ENCODE assay signal across 16 cellular contexts in genomic region chr2:203446071-203446481, GRCh38.
DNase-seq lines count a peak whose midpoint lies in the region; ATAC-seq and TF ChIP-seq lines count a peak whose summit lies in the region.
"Had no signal": no experiment of that assay in that cellular context is flagged by ENCODE, and none has a peak within 500 bp of the region (broad histone marks: within the 10 kb centered on the region; RNA-seq: fewer than 3 reads in every experiment).

No MANE protein-coding gene starts in this region.

- in situ Hi-C loops in brain microvascular endothelial cell (cut with HindIII; ENCODE audit: low pct_ligation_motif_present, low sequenced_read_pairs): no loop called here

- DNase-seq in GM03348 (ENCODE audit: low spot score): peak; percentile 36
- peak; percentile 30 for DNase-seq in MV-4-11 (lab: John Stamatoyannopoulos, UW)
- DNase-seq in brain microvascular endothelial cell: peak; percentile 77
- DNase-seq in lung microvascular endothelial cell (ENCODE audit: low read depth in 2 of 2): peak; percentile 74 to 88
- no peak for DNase-seq in inferior parietal cortex (ENCODE audit: extremely low spot score)
- DNase-seq in BE2C: no peak
- DNase-seq in activated gamma-delta T cell (lab: John Stamatoyannopoulos, UW): no peak
- DNase-seq: activated CD4-positive, alpha-beta T cell treated with anti-CD3 and anti-CD28 coated beads for 48 hours; endodermal cell; KG1; naive thymus-derived CD8-positive, alpha-beta T cell; NCI-H510A treated with DMSO at 0.1 percent for 48 hours; SJCRH30 had no signal

- H3K36me3 ChIP-seq in brain microvascular endothelial cell (replicated peaks) (peaks cover 52% of the 10 kb centered on the region), BE2C (no peaks in the 10 kb centered on the region; the same call in 1 of the 2 replicates)

- no peaks in the 10 kb centered on the region for H3K4me1 ChIP-seq in BE2C
- H3K4me1 ChIP-seq: SJCRH30 had no signal

- H3K4me3 ChIP-seq in brain microvascular endothelial cell (ENCODE audit: low read depth, low read length): no peak overlapping the region
- no peak overlapping the region for H3K4me3 ChIP-seq in BE2C (ENCODE audit: low read depth, low read length)
- H3K4me3 ChIP-seq: HAP-1, SJCRH30 had no signal

- H3K27ac ChIP-seq in brain microvascular endothelial cell: peak overlapping the region; percentile 58
- H3K27ac ChIP-seq: SJCRH30 had no signal

- no peaks in the 10 kb centered on the region for H3K9me3 ChIP-seq in BE2C
- H3K9me3 ChIP-seq: HAP-1, SJCRH30 had no signal

- ATAC-seq in HG02642 (IDR thresholded peaks at IDR 0.05; ENCODE audit: poor library complexity, unreplicated experiment): no peak
- ATAC-seq: naive thymus-derived CD8-positive, alpha-beta T cell; stimulated activated memory B cell treated with anti-CD40 and anti-IgM and Interleukin-4, amounts not matched to agents 10 μg/mL and 1 μg/mL and 100 μg/mL, for 72 hours had no signal

- no peaks in the 10 kb centered on the region for H3K27me3 ChIP-seq in brain microvascular endothelial cell (replicated peaks)
- no peaks in the 10 kb centered on the region for H3K27me3 ChIP-seq in BE2C
- H3K27me3 ChIP-seq: SJCRH30 had no signal

- TF ChIP-seq CTCF in brain microvascular endothelial cell (IDR thresholded peaks at IDR 0.05; ENCODE audit: low read depth, low read length, missing control alignments) (no peak), BE2C (IDR thresholded peaks at IDR 0.05; ENCODE audit: low read depth, low read length) (no peak)

Comparison
In these comparisons a context has a peak if more than half of its experiments do, and no peak if none do; other contexts are left out.
1. DNase-seq: peak in GM03348 (single experiment), MV-4-11 (single experiment), brain microvascular endothelial cell (single experiment) and lung microvascular endothelial cell (2 of 2); none in inferior parietal cortex (single experiment), BE2C (single experiment) and activated gamma-delta T cell (single experiment).